In the genomic region with DNA sequence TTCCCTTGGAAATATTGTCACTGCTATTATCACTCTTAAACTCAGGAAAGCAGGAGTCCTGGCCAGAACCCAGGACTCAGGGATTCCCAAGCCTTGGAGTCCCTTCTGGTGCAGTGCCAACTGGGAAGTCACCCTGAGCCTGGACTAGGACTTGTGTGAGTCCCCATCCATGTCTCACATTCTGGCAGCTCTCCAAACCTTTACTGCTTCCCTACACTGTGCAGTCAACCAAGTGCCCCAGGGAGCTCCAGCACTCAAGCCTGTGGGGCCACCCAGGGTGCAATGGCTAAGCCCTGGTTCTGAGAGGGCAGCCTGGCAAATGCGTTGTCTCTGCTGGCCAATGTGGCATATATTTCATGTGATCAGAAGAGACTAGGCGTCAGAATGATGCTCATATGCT, we compare ENCODE assay signal across 20 cellular contexts.
A peak's percentile ranks its signal among the peaks of the same experiment; 100 is the strongest.
DNase-seq lines count a peak whose midpoint lies in the region; ATAC-seq, FAIRE-seq and TF ChIP-seq lines count a peak whose summit lies in the region.
"Had no signal": no experiment of that assay in that cellular context is flagged by ENCODE, and none has a peak within 500 bp of the region (broad histone marks: within the 10 kb centered on the region; RNA-seq: fewer than 3 reads in every experiment).

No MANE protein-coding gene starts in this region.

- H3K36me3 ChIP-seq in BE2C = no peaks in the 10 kb centered on the region
- no peaks in the 10 kb centered on the region for H3K36me3 ChIP-seq in bronchial epithelial cell (ENCODE audit: control insufficient read depth, insufficient read depth, low read length)
- H3K36me3 ChIP-seq: cardiac muscle cell, neutrophil, right lobe of liver had no signal

- H3K27me3 ChIP-seq in BE2C (no peaks in the 10 kb centered on the region), bronchial epithelial cell (ENCODE audit: control insufficient read depth, insufficient read depth, low read length) (peaks cover 5% of the 10 kb centered on the region)
- H3K27me3 ChIP-seq: cardiac muscle cell, right lobe of liver had no signal

- H3K4me1 ChIP-seq in BE2C = no peaks in the 10 kb centered on the region
- H3K4me1 ChIP-seq: right lobe of liver had no signal

- FAIRE-seq in bronchial epithelial cell (lab: Jason Lieb, UNC) = no peak
- FAIRE-seq: HepG2, keratinocyte had no signal

- H3K4me3 ChIP-seq in BE2C (ENCODE audit: low read depth, low read length) (no peak overlapping the region), bronchial epithelial cell (ENCODE audit: low read depth, low read length) (no peak overlapping the region)
- H3K4me3 ChIP-seq: cardiac muscle cell, right lobe of liver had no signal

- DNase-seq in BE2C (peak; percentile 34), ELR (ENCODE audit: low read depth) (peak; percentile 17), NCI-H2107 treated with DMSO at 0.1 percent for 48 hours (lab: John Stamatoyannopoulos, UW; ENCODE audit: unreplicated experiment) (peak; percentile 8), bronchial epithelial cell (ENCODE audit: low read depth) (peak; percentile 6), NOMO-1 treated with DMSO at 0.1 percent for 48 hours (lab: John Stamatoyannopoulos, UW; ENCODE audit: unreplicated experiment) (no peak), Kasumi-1 (lab: John Stamatoyannopoulos, UW) (no peak)
- DNase-seq in activated CD4-positive, CD25-positive, alpha-beta regulatory T cell treated with anti-CD3 and anti-CD28 coated beads, Interleukin-2, amount 50 U/mL, for 72 hours = no peak
- DNase-seq: activated CD8-positive, alpha-beta memory T cell treated with anti-CD3 and anti-CD28 coated beads for 24 hours; Calu3; HCEC 1CT; midbrain; NCI-H226; right lobe of liver; stimulated activated CD4-positive, alpha-beta T cell treated with anti-CD3 and anti-CD28 coated beads, Interleukin-2, amount 100 ng/mL, for 48 hours had no signal

- H3K9me3 ChIP-seq in BE2C = no peaks in the 10 kb centered on the region
- H3K9me3 ChIP-seq: neutrophil, right lobe of liver had no signal

- ATAC-seq in HG03196 (IDR thresholded peaks at IDR 0.05; ENCODE audit: unreplicated experiment) = no peak
- ATAC-seq: activated T-helper 17 cell treated with anti-CD3 and anti-CD28 coated beads, Interleukin-2, amount 50 U/mL, for 72 hours; HepG2; right lobe of liver had no signal

- TF ChIP-seq CTCF in BE2C (IDR thresholded peaks at IDR 0.05; ENCODE audit: low read depth, low read length) (no peak), bronchial epithelial cell (IDR thresholded peaks at IDR 0.05; ENCODE audit: insufficient read depth, low read length, severe bottlenecking) (no peak)

Comparison
In these comparisons a context has a peak if more than half of its experiments do, and no peak if none do; other contexts are left out.
1. DNase-seq: peak in BE2C (single experiment), ELR (single experiment), NCI-H2107 treated with DMSO at 0.1 percent for 48 hours (single experiment) and bronchial epithelial cell (single experiment); none in activated CD4-positive, CD25-positive, alpha-beta regulatory T cell treated with anti-CD3 and anti-CD28 coated beads, Interleukin-2, amount 50 U/mL, for 72 hours (single experiment), NOMO-1 treated with DMSO at 0.1 percent for 48 hours (single experiment) and Kasumi-1 (0 of 2).